Comparison of ENCODE assay signal across 8 cellular contexts in the genomic region with DNA sequence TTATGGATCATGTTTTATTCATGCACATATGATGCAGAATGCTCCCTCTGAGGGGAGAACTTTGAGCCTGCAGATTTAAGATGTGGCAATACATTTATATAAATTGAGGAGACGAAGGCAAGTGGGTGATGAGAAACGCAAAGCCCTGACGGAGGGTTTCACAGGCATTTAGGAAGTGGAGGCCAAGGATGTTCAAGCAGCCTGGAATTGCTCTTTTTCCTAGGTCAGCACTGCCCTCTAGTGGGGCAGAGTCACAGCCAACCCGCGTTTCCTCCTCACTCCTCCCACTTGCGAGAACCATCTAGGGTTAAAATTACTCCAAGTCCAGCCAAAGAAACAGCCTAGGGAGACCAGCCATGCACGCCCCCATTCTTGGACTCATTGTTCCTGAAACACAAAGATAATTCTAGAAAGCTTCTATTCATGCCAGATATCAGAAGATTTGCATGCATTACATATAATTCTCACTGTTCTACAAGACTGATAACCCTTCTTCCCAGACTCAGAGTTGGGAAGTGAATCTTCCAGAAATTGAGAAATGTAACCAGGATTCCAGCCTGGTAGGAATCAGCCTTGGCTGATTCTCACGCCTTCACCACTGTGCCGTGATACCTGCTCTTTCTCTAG.
DNase-seq lines count a peak whose midpoint lies in the region; TF ChIP-seq lines count a peak whose summit lies in the region.

No MANE protein-coding gene starts in this region.

- H3K4me3 ChIP-seq in OCI-LY7 (ENCODE audit: low read depth, low read length, poor library complexity, severe bottlenecking), result no peak overlapping the region
- H3K4me3 ChIP-seq in parathyroid adenoma (ENCODE audit: low read depth, low read length), result no peak overlapping the region

- no peak overlapping the region for H2AFZ ChIP-seq in OCI-LY7 (ENCODE audit: low read length)
- H2AFZ ChIP-seq in parathyroid adenoma, result no peak overlapping the region

- no peaks in the 10 kb centered on the region for H3K36me3 ChIP-seq in OCI-LY7 (ENCODE audit: insufficient read depth, low read length)
- no peaks in the 10 kb centered on the region for H3K36me3 ChIP-seq in parathyroid adenoma (ENCODE audit: control insufficient read depth, insufficient read depth, low read length)

- POLR2A ChIA-PET in OCI-LY7 (lab: Charles Lee), result no interaction called here

- DNase-seq in activated CD4-positive, alpha-beta T cell treated with anti-CD3 and anti-CD28 coated beads for 24 hours (ENCODE audit: low read depth in 2 of 2), result peak; percentile 38 to 47
- no peak for DNase-seq in activated CD4-positive, alpha-beta T cell treated with anti-CD3 and anti-CD28 coated beads for 1 hour
- DNase-seq in HS-27A (ENCODE audit: low read depth) (peak; percentile 11), OCI-LY7 (ENCODE audit: low spot score) (peak; percentile 59), germinal center (ENCODE audit: low spot score) (peak; percentile 36), OCI-M2 (lab: John Stamatoyannopoulos, UW; ENCODE audit: unreplicated experiment) (no peak)
- DNase-seq in activated effector memory CD4-positive, alpha-beta T cell treated with anti-CD3 and anti-CD28 coated beads, Interleukin-2, amount 50 U/mL, for 16 hours, result peak; percentile 78

- TF ChIP-seq CTCF in OCI-LY7 (conservative IDR thresholded peaks at IDR 0.05; ENCODE audit: low read length), result peak; percentile 95
- TF ChIP-seq CTCF in parathyroid adenoma (IDR thresholded peaks at IDR 0.05), result peak; percentile 52

- H3K4me2 ChIP-seq in OCI-LY7 (ENCODE audit: low read length) (no peak overlapping the region), parathyroid adenoma (ENCODE audit: low read length) (no peak overlapping the region)

- CTCF ChIA-PET in OCI-LY7 (lab: Charles Lee; ENCODE audit: unreplicated experiment), result no interaction called here

- no peak overlapping the region for H3K9ac ChIP-seq in parathyroid adenoma

- 0 out of 2 replicates have a peak, but pooled peaks cover 5% of the 10 kb centered on the region for H4K20me1 ChIP-seq in OCI-LY7 (ENCODE audit: insufficient read depth, low read length)

- intact Hi-C loops in OCI-LY7 (cut with micrococcal nuclease; ENCODE audit: unreplicated experiment), result loop anchor here (2.0 kb wide), 1 partner anchor 780 kb away; no protein-coding TSS in a partner anchor

- no peaks in the 10 kb centered on the region for H3K9me3 ChIP-seq in OCI-LY7 (ENCODE audit: low read length)
- H3K9me3 ChIP-seq in parathyroid adenoma (ENCODE audit: control insufficient read depth, low read length), result no peaks in the 10 kb centered on the region

- H3K27ac ChIP-seq in OCI-LY7 (ENCODE audit: low read depth, low read length, poor library complexity, severe bottlenecking) (no peak overlapping the region), parathyroid adenoma (no peak overlapping the region)

- H3K79me2 ChIP-seq in OCI-LY7 (ENCODE audit: insufficient read depth, low read depth, low read length), result no peaks in the 10 kb centered on the region
- H3K79me2 ChIP-seq in parathyroid adenoma, result peaks cover 12% of the 10 kb centered on the region

- no peaks in the 10 kb centered on the region for H3K27me3 ChIP-seq in parathyroid adenoma (ENCODE audit: control insufficient read depth, insufficient read depth, low read length)

- H3K9me2 ChIP-seq in OCI-LY7 (ENCODE audit: insufficient read depth, low read length), result no peaks in the 10 kb centered on the region

- no peaks in the 10 kb centered on the region for H3K4me1 ChIP-seq in OCI-LY7 (ENCODE audit: insufficient read depth, low read length, poor library complexity, severe bottlenecking)
- peaks cover 9% of the 10 kb centered on the region for H3K4me1 ChIP-seq in parathyroid adenoma

- no TSS peak for BruUV-seq in OCI-LY7 (replicated peaks; lab: Mats Ljungman, UMichigan)

Comparison
In these comparisons a context has a peak if more than half of its experiments do, and no peak if none do; other contexts are left out.
1. DNase-seq: peak in activated CD4-positive, alpha-beta T cell treated with anti-CD3 and anti-CD28 coated beads for 24 hours (2 of 2), HS-27A (single experiment), OCI-LY7 (single experiment), activated effector memory CD4-positive, alpha-beta T cell treated with anti-CD3 and anti-CD28 coated beads, Interleukin-2, amount 50 U/mL, for 16 hours (single experiment) and germinal center (single experiment); none in activated CD4-positive, alpha-beta T cell treated with anti-CD3 and anti-CD28 coated beads for 1 hour (single experiment) and OCI-M2 (single experiment).